Comparison of ENCODE assay signal across 15 cellular contexts in genomic region chr1:86757272-86757984, GRCh38. TPM values are rescaled to one million over a fixed set of nuclear protein-coding genes. Genes with fewer than 3 reads are reported as not detected.
DNase-seq lines count a peak whose midpoint lies in the region; ATAC-seq and TF ChIP-seq lines count a peak whose summit lies in the region.
"Had no signal": no experiment of that assay in that cellular context is flagged by ENCODE, and none has a peak within 500 bp of the region (broad histone marks: within the 10 kb centered on the region; RNA-seq: fewer than 3 reads in every experiment).

No MANE protein-coding gene starts in this region.

- H3K27ac ChIP-seq in breast epithelium = peak overlapping the region; percentile 85 to 93
- H3K27ac ChIP-seq in mammary epithelial cell (ENCODE audit: insufficient read depth, low read depth, low read length) = no peak overlapping the region
- H3K27ac ChIP-seq in aorta (ENCODE audit: low read depth in 1 of 2, low read length in 2 of 2) = peak overlapping the region in 1 of 2 donors; percentile 68
- H3K27ac ChIP-seq: A549 had no signal

- TF ChIP-seq CTCF in breast epithelium (IDR thresholded peaks at IDR 0.05) (no peak), MCF 10A (IDR thresholded peaks at IDR 0.05; ENCODE audit: unreplicated experiment) (no peak), mammary epithelial cell (conservative IDR thresholded peaks at IDR 0.05 in 1 of 2, IDR thresholded peaks at IDR 0.05 in 1 of 2; ENCODE audit: extremely low read depth in 1 of 2, insufficient read depth in 1 of 2, low read depth in 1 of 2, low read length in 2 of 2) (no peak)

- H3K9ac ChIP-seq in mammary epithelial cell (ENCODE audit: insufficient read depth, low read length) = no peak overlapping the region

- under 1% methylated on average over 12 of the region's 14 CpGs for WGBS in mammary epithelial cell (ENCODE audit: low coverage, missing lambda C conversion rate)
- 24 to 27% methylated on average over 14 of the region's 14 CpGs for WGBS in aorta, 2 donors

- no peak overlapping the region for H3K27ac Mint-ChIP-seq in MCF 10A (ENCODE audit: low read depth, unreplicated experiment)

- H2AFZ ChIP-seq in mammary epithelial cell (ENCODE audit: low read depth, low read length) = peak overlapping the region; percentile 94

- in situ Hi-C loops in mammary epithelial cell (cut with MboI; ENCODE audit: low sequenced_read_pairs in 2 of 2) = no loop called here

- no peaks in the 10 kb centered on the region for H3K9me3 Mint-ChIP-seq in MCF 10A (ENCODE audit: unreplicated experiment)

- no peaks in the 10 kb centered on the region for H3K27me3 Mint-ChIP-seq in MCF 10A (ENCODE audit: insufficient read depth, unreplicated experiment)

- no peaks in the 10 kb centered on the region for H3K79me2 ChIP-seq in mammary epithelial cell (ENCODE audit: insufficient read depth, low read length)

- TF ChIP-seq POLR2A in breast epithelium (IDR thresholded peaks at IDR 0.05) = no peak

- CTCF ChIA-PET in MCF 10A (lab: Yijun Ruan, JAX) (interaction anchor here (0.6 to 1.3 kb wide), 2 partner anchors 8 to 40 kb away, joined by 3 read pairs; no protein-coding TSS in a partner anchor), mammary epithelial cell (lab: Charles Lee; ENCODE audit: low non-redundant PET) (interaction anchor here (0.6 kb wide), 1 partner anchor 72 kb away, joined by 3 read pairs; no protein-coding TSS in a partner anchor)

- H3K4me2 ChIP-seq in mammary epithelial cell (ENCODE audit: insufficient read depth, low read depth, low read length) = peak overlapping the region; percentile 73
- H3K4me2 ChIP-seq: A549 had no signal

- H3K4me1 ChIP-seq in breast epithelium (peaks cover 0 to 5% of the 10 kb centered on the region in 2 donors), mammary epithelial cell (ENCODE audit: insufficient read depth, low read length) (peaks cover 11% of the 10 kb centered on the region), aorta (ENCODE audit: control insufficient read depth in 1 of 2, insufficient read depth in 2 of 2, low read length in 2 of 2) (no peaks in the 10 kb centered on the region)
- H3K4me1 ChIP-seq: A549 had no signal

- ATAC-seq in aorta (ENCODE audit: low FRiP score) (peak; percentile 56), GM18502 (IDR thresholded peaks at IDR 0.05; ENCODE audit: poor library complexity, unreplicated experiment) (no peak), left lobe of liver (no peak)
- ATAC-seq: A549 had no signal

- dilution Hi-C loops in mammary epithelial cell (cut with HindIII; ENCODE audit: low sequenced_read_pairs) = no loop called here

- DNase-seq in breast epithelium (ENCODE audit: low spot score in 2 of 2) (peak in 1 of 2 donors; percentile 62), MCF 10A (ENCODE audit: unreplicated experiment) (no peak), mammary epithelial cell (peak; percentile 41), medulla oblongata (ENCODE audit: extremely low spot score) (peak; percentile 65), aorta (peak in 1 of 2 donors; percentile 69), left lobe of liver (ENCODE audit: low spot score) (no peak), activated gamma-delta T cell (lab: John Stamatoyannopoulos, UW) (no peak)
- DNase-seq: activated T-cell treated with anti-CD3 and anti-CD28 coated beads, Interleukin-2, amount 50 U/mL, for 1 hour; GDM1; naive B cell; NCI-H774; stimulated activated CD4-positive, alpha-beta T cell treated with anti-CD3 and anti-CD28 coated beads, Interleukin-15, amount 100 ng/mL, for 24 hours; stimulated activated naive CD4-positive, alpha-beta T cell treated with Interleukin-2 at 50 U/mL for 16 hours had no signal

- no peaks in the 10 kb centered on the region for H3K4me1 Mint-ChIP-seq in MCF 10A (ENCODE audit: insufficient read depth, unreplicated experiment)

- BruUV-seq in MCF 10A (replicated peaks; lab: Mats Ljungman, UMichigan) = no TSS peak
- BruUV-seq in mammary epithelial cell (replicated peaks; lab: Mats Ljungman, UMichigan) = no TSS peak

- no peak overlapping the region for H3K4me3 Mint-ChIP-seq in MCF 10A (ENCODE audit: unreplicated experiment)

- H3K36me3 ChIP-seq in breast epithelium (no peaks in the 10 kb centered on the region), mammary epithelial cell (ENCODE audit: insufficient read depth, low read length) (no peaks in the 10 kb centered on the region), aorta (ENCODE audit: control insufficient read depth in 1 of 2, insufficient read depth in 2 of 2, low read length in 1 of 2) (no peaks in the 10 kb centered on the region)

- intact Hi-C loops in breast epithelium (cut with DNase I; ENCODE audit: low total_unique reads) = no loop called here
- intact Hi-C loops in MCF 10A (cut with micrococcal nuclease) = no loop called here
- intact Hi-C loops in mammary epithelial cell (cut with micrococcal nuclease) = no loop called here
- intact Hi-C loops in aorta (cut with DNase I) = loop anchor here in 1 of 2 donors (5.0 kb wide), 1 partner anchor 50 kb away; no protein-coding TSS in a partner anchor

- H3K9me3 ChIP-seq in breast epithelium = no peaks in the 10 kb centered on the region
- H3K9me3 ChIP-seq in mammary epithelial cell (replicated peaks; ENCODE audit: insufficient read depth, low read length) = no peaks in the 10 kb centered on the region
- peaks cover 2% of the 10 kb centered on the region for H3K9me3 ChIP-seq in aorta (ENCODE audit: control insufficient read depth, low read length)
- H3K9me3 ChIP-seq: A549 had no signal

- no peaks in the 10 kb centered on the region for H3K36me3 Mint-ChIP-seq in MCF 10A (ENCODE audit: insufficient read depth, unreplicated experiment)

- POLR2A ChIA-PET in MCF 10A (lab: Yijun Ruan, JAX) = interaction anchor here (0.8 kb wide), 1 partner anchor 53 kb away, joined by 3 read pairs; the partner anchor contains the start of gene SH3GLB1

- H3K27me3 ChIP-seq in breast epithelium (no peaks in the 10 kb centered on the region), mammary epithelial cell (ENCODE audit: insufficient read depth, low read length) (no peaks in the 10 kb centered on the region), aorta (ENCODE audit: control insufficient read depth in 1 of 2, insufficient read depth in 2 of 2, low read length in 1 of 2) (no peaks in the 10 kb centered on the region)

- no peaks in the 10 kb centered on the region for H4K20me1 ChIP-seq in mammary epithelial cell (ENCODE audit: insufficient read depth, low read length)

- peak overlapping the region in 2 of 3 donors; percentile 23 to 54 for H3K4me3 ChIP-seq in breast epithelium
- no peak overlapping the region for H3K4me3 ChIP-seq in mammary epithelial cell (replicated peaks in 1 of 3; ENCODE audit: insufficient read depth in 1 of 3, low read depth in 2 of 3, low read length in 3 of 3)
- H3K4me3 ChIP-seq in aorta (ENCODE audit: low read length in 2 of 2) = no peak overlapping the region
- H3K4me3 ChIP-seq: A549 had no signal

RNA-seq across cellular contexts. Expression of gene SH3GLB1, which starts 53.1 kb away (rescaled TPM):
- 10 to 100 TPM; 50.5 to 93.8 (median 63.8) TPM for total RNA-seq in breast epithelium
- 108 and 123 TPM in 2 replicates for total RNA-seq in MCF 10A (2022)
- total RNA-seq in mammary epithelial cell = 10 to 100 TPM; 41.8 to 93.9 TPM
- polyA plus RNA-seq in mammary epithelial cell = 36.2 TPM
- polyA minus RNA-seq in mammary epithelial cell = 68.9 TPM
- 100 to 1,000 TPM in 1 of 2 donors, 10 to 100 TPM in 1; 92.4 to 103 TPM for total RNA-seq in aorta
- polyA plus RNA-seq in aorta = 10 to 100 TPM; 26.4 to 38.3 TPM
- total RNA-seq in left lobe of liver = 23.2 TPM

Comparison
In these comparisons a context has a peak if more than half of its experiments do, and no peak if none do; other contexts are left out.
1. DNase-seq: peak in mammary epithelial cell (single experiment) and medulla oblongata (single experiment); none in MCF 10A (single experiment), left lobe of liver (single experiment) and activated gamma-delta T cell (single experiment).
2. H3K4me3 ChIP-seq: peak in breast epithelium (2 of 3); none in mammary epithelial cell (0 of 3) and aorta (0 of 2).